1 cellular context compared by ENCODE assay signal in genomic region chr17:61862975-61863800, GRCh38.
TF ChIP-seq lines count a peak whose summit lies in the region.

TSS of gene BRIP1 (minus strand) at chr17:61863528. CDS start at chr17:61861539, 1,989 bp downstream.

TF ChIP-seq in K562, 482 proteins besides CTCF, POLR2A, EP300 and RAD21 (continued from another document and continues in another):
- TF ChIP-seq, protein P1, sequence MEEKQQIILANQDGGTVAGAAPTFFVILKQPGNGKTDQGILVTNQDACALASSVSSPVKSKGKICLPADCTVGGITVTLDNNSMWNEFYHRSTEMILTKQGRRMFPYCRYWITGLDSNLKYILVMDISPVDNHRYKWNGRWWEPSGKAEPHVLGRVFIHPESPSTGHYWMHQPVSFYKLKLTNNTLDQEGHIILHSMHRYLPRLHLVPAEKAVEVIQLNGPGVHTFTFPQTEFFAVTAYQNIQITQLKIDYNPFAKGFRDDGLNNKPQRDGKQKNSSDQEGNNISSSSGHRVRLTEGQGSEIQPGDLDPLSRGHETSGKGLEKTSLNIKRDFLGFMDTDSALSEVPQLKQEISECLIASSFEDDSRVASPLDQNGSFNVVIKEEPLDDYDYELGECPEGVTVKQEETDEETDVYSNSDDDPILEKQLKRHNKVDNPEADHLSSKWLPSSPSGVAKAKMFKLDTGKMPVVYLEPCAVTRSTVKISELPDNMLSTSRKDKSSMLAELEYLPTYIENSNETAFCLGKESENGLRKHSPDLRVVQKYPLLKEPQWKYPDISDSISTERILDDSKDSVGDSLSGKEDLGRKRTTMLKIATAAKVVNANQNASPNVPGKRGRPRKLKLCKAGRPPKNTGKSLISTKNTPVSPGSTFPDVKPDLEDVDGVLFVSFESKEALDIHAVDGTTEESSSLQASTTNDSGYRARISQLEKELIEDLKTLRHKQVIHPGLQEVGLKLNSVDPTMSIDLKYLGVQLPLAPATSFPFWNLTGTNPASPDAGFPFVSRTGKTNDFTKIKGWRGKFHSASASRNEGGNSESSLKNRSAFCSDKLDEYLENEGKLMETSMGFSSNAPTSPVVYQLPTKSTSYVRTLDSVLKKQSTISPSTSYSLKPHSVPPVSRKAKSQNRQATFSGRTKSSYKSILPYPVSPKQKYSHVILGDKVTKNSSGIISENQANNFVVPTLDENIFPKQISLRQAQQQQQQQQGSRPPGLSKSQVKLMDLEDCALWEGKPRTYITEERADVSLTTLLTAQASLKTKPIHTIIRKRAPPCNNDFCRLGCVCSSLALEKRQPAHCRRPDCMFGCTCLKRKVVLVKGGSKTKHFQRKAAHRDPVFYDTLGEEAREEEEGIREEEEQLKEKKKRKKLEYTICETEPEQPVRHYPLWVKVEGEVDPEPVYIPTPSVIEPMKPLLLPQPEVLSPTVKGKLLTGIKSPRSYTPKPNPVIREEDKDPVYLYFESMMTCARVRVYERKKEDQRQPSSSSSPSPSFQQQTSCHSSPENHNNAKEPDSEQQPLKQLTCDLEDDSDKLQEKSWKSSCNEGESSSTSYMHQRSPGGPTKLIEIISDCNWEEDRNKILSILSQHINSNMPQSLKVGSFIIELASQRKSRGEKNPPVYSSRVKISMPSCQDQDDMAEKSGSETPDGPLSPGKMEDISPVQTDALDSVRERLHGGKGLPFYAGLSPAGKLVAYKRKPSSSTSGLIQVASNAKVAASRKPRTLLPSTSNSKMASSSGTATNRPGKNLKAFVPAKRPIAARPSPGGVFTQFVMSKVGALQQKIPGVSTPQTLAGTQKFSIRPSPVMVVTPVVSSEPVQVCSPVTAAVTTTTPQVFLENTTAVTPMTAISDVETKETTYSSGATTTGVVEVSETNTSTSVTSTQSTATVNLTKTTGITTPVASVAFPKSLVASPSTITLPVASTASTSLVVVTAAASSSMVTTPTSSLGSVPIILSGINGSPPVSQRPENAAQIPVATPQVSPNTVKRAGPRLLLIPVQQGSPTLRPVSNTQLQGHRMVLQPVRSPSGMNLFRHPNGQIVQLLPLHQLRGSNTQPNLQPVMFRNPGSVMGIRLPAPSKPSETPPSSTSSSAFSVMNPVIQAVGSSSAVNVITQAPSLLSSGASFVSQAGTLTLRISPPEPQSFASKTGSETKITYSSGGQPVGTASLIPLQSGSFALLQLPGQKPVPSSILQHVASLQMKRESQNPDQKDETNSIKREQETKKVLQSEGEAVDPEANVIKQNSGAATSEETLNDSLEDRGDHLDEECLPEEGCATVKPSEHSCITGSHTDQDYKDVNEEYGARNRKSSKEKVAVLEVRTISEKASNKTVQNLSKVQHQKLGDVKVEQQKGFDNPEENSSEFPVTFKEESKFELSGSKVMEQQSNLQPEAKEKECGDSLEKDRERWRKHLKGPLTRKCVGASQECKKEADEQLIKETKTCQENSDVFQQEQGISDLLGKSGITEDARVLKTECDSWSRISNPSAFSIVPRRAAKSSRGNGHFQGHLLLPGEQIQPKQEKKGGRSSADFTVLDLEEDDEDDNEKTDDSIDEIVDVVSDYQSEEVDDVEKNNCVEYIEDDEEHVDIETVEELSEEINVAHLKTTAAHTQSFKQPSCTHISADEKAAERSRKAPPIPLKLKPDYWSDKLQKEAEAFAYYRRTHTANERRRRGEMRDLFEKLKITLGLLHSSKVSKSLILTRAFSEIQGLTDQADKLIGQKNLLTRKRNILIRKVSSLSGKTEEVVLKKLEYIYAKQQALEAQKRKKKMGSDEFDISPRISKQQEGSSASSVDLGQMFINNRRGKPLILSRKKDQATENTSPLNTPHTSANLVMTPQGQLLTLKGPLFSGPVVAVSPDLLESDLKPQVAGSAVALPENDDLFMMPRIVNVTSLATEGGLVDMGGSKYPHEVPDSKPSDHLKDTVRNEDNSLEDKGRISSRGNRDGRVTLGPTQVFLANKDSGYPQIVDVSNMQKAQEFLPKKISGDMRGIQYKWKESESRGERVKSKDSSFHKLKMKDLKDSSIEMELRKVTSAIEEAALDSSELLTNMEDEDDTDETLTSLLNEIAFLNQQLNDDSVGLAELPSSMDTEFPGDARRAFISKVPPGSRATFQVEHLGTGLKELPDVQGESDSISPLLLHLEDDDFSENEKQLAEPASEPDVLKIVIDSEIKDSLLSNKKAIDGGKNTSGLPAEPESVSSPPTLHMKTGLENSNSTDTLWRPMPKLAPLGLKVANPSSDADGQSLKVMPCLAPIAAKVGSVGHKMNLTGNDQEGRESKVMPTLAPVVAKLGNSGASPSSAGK (IDR thresholded peaks at IDR 0.05) = peak; percentile 61
- TF ChIP-seq CREB1 (IDR thresholded peaks at IDR 0.05) (peak; percentile 19; the same call in 1 of the 2 replicates), CREB1 (CRISPR knock-in tag; IDR thresholded peaks at IDR 0.05) (no peak), MTA2 (IDR thresholded peaks at IDR 0.05; ENCODE audit: low read depth) (no peak), SOX6 (IDR thresholded peaks at IDR 0.05) (0 out of 2 replicates have a peak, but pooled peaks have one; percentile 26), POLR3G (IDR thresholded peaks at IDR 0.05; ENCODE audit: extremely low read depth, insufficient read length, insufficient replicate concordance) (no peak), ZKSCAN1 (IDR thresholded peaks at IDR 0.05; ENCODE audit: low read depth, low read length) (no peak), PHB (CRISPR knock-in tag; IDR thresholded peaks at IDR 0.05) (no peak), NFE2 (IDR thresholded peaks at IDR 0.05; ENCODE audit: low read depth) (no peak), ZNF124 (CRISPR knock-in tag; IDR thresholded peaks at IDR 0.05) (no peak), POLR3A (IDR thresholded peaks at IDR 0.05; ENCODE audit: borderline replicate concordance, extremely low read depth, insufficient read depth, insufficient read length) (no peak), RNF2 (IDR thresholded peaks at IDR 0.05) (peak; percentile 56; the same call in 1 of the 2 replicates), ZNF232 (CRISPR knock-in tag; IDR thresholded peaks at IDR 0.05) (no peak), PCBP2 (IDR thresholded peaks at IDR 0.05; ENCODE audit: low read depth, low read length, poor library complexity, severe bottlenecking) (no peak), POLR2H (tag; IDR thresholded peaks at IDR 0.05; ENCODE audit: low read depth) (peak; percentile 83), CBX1 (IDR thresholded peaks at IDR 0.05; ENCODE audit: low read depth) (peak; percentile 62; the same call in 1 of the 2 replicates), FOXP1 (CRISPR knock-in tag; IDR thresholded peaks at IDR 0.05) (peak; percentile 28; the same call in 1 of the 2 replicates), DDX20 (tag; IDR thresholded peaks at IDR 0.05; ENCODE audit: low read depth) (no peak), NR3C1 (CRISPR knock-in tag; IDR thresholded peaks at IDR 0.05) (no peak), RHOXF2B (CRISPR knock-in tag; conservative IDR thresholded peaks at IDR 0.05) (no peak), ZNF76 (CRISPR knock-in tag; IDR thresholded peaks at IDR 0.05; ENCODE audit: borderline replicate concordance) (no peak), NR4A1 (CRISPR knock-in tag; IDR thresholded peaks at IDR 0.05) (no peak), NR4A1 (tag; IDR thresholded peaks at IDR 0.05) (no peak), NCOA6 (IDR thresholded peaks at IDR 0.05) (no peak), TAF15 (IDR thresholded peaks at IDR 0.05; ENCODE audit: low read depth, low read length) (no peak), HLTF (IDR thresholded peaks at IDR 0.05) (0 out of 2 replicates have a peak, but pooled peaks have one; percentile 41), NR2C1 (IDR thresholded peaks at IDR 0.05) (peak; percentile 76), NR2C1 (tag; IDR thresholded peaks at IDR 0.05) (peak; percentile 68), THRB (CRISPR knock-in tag; conservative IDR thresholded peaks at IDR 0.05) (no peak), FOXP4 (CRISPR knock-in tag; IDR thresholded peaks at IDR 0.05; ENCODE audit: borderline replicate concordance) (no peak), ZBTB33 (CRISPR knock-in tag; IDR thresholded peaks at IDR 0.05) (no peak), TOE1 (IDR thresholded peaks at IDR 0.05; ENCODE audit: borderline replicate concordance) (no peak; the same call in 1 of the 2 replicates), TOE1 (CRISPR knock-in tag; IDR thresholded peaks at IDR 0.05; ENCODE audit: borderline replicate concordance, low read depth) (no peak), MTA1 (IDR thresholded peaks at IDR 0.05; ENCODE audit: borderline replicate concordance) (no peak)
- TF ChIP-seq, protein P2, sequence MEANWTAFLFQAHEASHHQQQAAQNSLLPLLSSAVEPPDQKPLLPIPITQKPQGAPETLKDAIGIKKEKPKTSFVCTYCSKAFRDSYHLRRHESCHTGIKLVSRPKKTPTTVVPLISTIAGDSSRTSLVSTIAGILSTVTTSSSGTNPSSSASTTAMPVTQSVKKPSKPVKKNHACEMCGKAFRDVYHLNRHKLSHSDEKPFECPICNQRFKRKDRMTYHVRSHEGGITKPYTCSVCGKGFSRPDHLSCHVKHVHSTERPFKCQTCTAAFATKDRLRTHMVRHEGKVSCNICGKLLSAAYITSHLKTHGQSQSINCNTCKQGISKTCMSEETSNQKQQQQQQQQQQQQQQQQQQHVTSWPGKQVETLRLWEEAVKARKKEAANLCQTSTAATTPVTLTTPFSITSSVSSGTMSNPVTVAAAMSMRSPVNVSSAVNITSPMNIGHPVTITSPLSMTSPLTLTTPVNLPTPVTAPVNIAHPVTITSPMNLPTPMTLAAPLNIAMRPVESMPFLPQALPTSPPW (CRISPR knock-in tag; IDR thresholded peaks at IDR 0.05) = peak; percentile 47; the same call in 1 of the 2 replicates
- TF ChIP-seq, protein P3, sequence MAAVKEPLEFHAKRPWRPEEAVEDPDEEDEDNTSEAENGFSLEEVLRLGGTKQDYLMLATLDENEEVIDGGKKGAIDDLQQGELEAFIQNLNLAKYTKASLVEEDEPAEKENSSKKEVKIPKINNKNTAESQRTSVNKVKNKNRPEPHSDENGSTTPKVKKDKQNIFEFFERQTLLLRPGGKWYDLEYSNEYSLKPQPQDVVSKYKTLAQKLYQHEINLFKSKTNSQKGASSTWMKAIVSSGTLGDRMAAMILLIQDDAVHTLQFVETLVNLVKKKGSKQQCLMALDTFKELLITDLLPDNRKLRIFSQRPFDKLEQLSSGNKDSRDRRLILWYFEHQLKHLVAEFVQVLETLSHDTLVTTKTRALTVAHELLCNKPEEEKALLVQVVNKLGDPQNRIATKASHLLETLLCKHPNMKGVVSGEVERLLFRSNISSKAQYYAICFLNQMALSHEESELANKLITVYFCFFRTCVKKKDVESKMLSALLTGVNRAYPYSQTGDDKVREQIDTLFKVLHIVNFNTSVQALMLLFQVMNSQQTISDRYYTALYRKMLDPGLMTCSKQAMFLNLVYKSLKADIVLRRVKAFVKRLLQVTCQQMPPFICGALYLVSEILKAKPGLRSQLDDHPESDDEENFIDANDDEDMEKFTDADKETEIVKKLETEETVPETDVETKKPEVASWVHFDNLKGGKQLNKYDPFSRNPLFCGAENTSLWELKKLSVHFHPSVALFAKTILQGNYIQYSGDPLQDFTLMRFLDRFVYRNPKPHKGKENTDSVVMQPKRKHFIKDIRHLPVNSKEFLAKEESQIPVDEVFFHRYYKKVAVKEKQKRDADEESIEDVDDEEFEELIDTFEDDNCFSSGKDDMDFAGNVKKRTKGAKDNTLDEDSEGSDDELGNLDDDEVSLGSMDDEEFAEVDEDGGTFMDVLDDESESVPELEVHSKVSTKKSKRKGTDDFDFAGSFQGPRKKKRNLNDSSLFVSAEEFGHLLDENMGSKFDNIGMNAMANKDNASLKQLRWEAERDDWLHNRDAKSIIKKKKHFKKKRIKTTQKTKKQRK (IDR thresholded peaks at IDR 0.05; ENCODE audit: borderline replicate concordance, low read depth, low read length) = no peak
- TF ChIP-seq, protein P4, sequence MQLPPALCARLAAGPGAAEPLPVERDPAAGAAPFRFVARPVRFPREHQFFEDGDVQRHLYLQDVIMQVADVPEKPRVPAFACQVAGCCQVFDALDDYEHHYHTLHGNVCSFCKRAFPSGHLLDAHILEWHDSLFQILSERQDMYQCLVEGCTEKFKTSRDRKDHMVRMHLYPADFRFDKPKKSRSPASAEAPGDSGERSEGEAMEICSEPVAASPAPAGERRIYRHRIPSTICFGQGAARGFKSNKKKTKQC (CRISPR knock-in tag; IDR thresholded peaks at IDR 0.05) = 0 out of 2 replicates have a peak, but pooled peaks have one; percentile 35
